In genomic region chr1:213987876-213988638, GRCh38 we compare ENCODE assay signal across 8 cellular contexts. TPM values are rescaled to one million over a fixed set of nuclear protein-coding genes. Genes with fewer than 3 reads are reported as not detected.
DNase-seq lines count a peak whose midpoint lies in the region; ATAC-seq and TF ChIP-seq lines count a peak whose summit lies in the region.

Gene PROX1 (plus strand): TSS chr1:213987973. CDS start chr1:213996536, 8,563 bp downstream.

- H3K4me3 ChIP-seq in CD4-positive, alpha-beta memory T cell (ENCODE audit: low read length in 2 of 2), result peak within 1 kb of the TSS; percentile 17 to 39
- peak within 1 kb of the TSS; percentile 45 to 70 (median 55) for H3K4me3 ChIP-seq in transverse colon

- H3K36me3 ChIP-seq in CD4-positive, alpha-beta memory T cell (ENCODE audit: insufficient read depth, low read length), result no peaks in the 10 kb centered on the region
- no peaks in the 10 kb centered on the region for H3K36me3 ChIP-seq in transverse colon

- no peaks in the 10 kb centered on the region for H3K9me3 ChIP-seq in CD4-positive, alpha-beta memory T cell (ENCODE audit: control insufficient read depth in 1 of 2, low read length in 2 of 2)
- H3K9me3 ChIP-seq in transverse colon, result no peaks in the 10 kb centered on the region

- TF ChIP-seq POLR2A in transverse colon (IDR thresholded peaks at IDR 0.05), result peak; percentile 69

- POLR2A ChIA-PET in CD4-positive, alpha-beta memory T cell (lab: Charles Lee; ENCODE audit: partially characterized antibody), result no interaction called here
- POLR2A ChIA-PET in naive thymus-derived CD8-positive, alpha-beta T cell (lab: Charles Lee), result no interaction called here

- peaks cover 63% of the 10 kb centered on the region for H3K27me3 ChIP-seq in CD4-positive, alpha-beta memory T cell (ENCODE audit: insufficient read depth, low read length)
- H3K27me3 ChIP-seq in foreskin keratinocyte (peaks cover 75% of the 10 kb centered on the region), transverse colon (peaks cover 85% of the 10 kb centered on the region)

- peak within 1 kb of the TSS; percentile 80 to 94 (median 90) for H3K4me3 Mint-ChIP-seq in CD4-positive, alpha-beta memory T cell
- H3K4me3 Mint-ChIP-seq in naive thymus-derived CD8-positive, alpha-beta T cell, result peak within 1 kb of the TSS; percentile 83 to 98 (median 90)

- peaks cover 0 to 23% (median 11%) of the 10 kb centered on the region in 8 donors for H3K9me3 Mint-ChIP-seq in CD4-positive, alpha-beta memory T cell
- peaks cover 0 to 27% (median 9%) of the 10 kb centered on the region in 9 donors for H3K9me3 Mint-ChIP-seq in naive thymus-derived CD8-positive, alpha-beta T cell

- H3K4me1 ChIP-seq in CD4-positive, alpha-beta memory T cell (ENCODE audit: insufficient read depth, low read length), result peaks cover 36% of the 10 kb centered on the region
- H3K4me1 ChIP-seq in foreskin keratinocyte, result no peaks in the 10 kb centered on the region
- H3K4me1 ChIP-seq in transverse colon, result peaks cover 12 to 38% (median 24%) of the 10 kb centered on the region in 4 donors

- TF ChIP-seq CTCF in foreskin keratinocyte (conservative IDR thresholded peaks at IDR 0.05), result peak; percentile 31
- TF ChIP-seq CTCF in transverse colon (IDR thresholded peaks at IDR 0.05), result no peak

- peaks cover 57 to 62% of the 10 kb centered on the region in 2 donors for H3K27me3 Mint-ChIP-seq in CD4-positive, alpha-beta memory T cell
- H3K27me3 Mint-ChIP-seq in naive thymus-derived CD8-positive, alpha-beta T cell, result peaks cover 64 to 97% (median 80%) of the 10 kb centered on the region in 5 donors

- in situ Hi-C loops in transverse colon (cut with MboI; ENCODE audit: low pct_ligation_motif_present in 1 of 4, low pct_unique_long_range_greater_than_20kb in 1 of 4, low sequenced_read_pairs in 3 of 4), result no loop called here

- H3K27ac ChIP-seq in CD4-positive, alpha-beta memory T cell (ENCODE audit: low read depth, low read length), result no peak within 1 kb of the TSS
- H3K27ac ChIP-seq in foreskin keratinocyte, result peak within 1 kb of the TSS; percentile 46
- peak within 1 kb of the TSS; percentile 84 to 89 (median 88) for H3K27ac ChIP-seq in transverse colon

- H3K4me1 Mint-ChIP-seq in CD4-positive, alpha-beta memory T cell, result peaks cover 24 to 43% (median 36%) of the 10 kb centered on the region in 4 donors
- peaks cover 36 to 48% (median 41%) of the 10 kb centered on the region in 4 donors for H3K4me1 Mint-ChIP-seq in naive thymus-derived CD8-positive, alpha-beta T cell

- ATAC-seq in GM19455 (IDR thresholded peaks at IDR 0.05; ENCODE audit: unreplicated experiment), result peak; percentile 60
- ATAC-seq in HG03565 (IDR thresholded peaks at IDR 0.05; ENCODE audit: unreplicated experiment), result peak; percentile 82
- peak; percentile 86 for ATAC-seq in foreskin keratinocyte
- peak; percentile 69 to 86 for ATAC-seq in naive thymus-derived CD8-positive, alpha-beta T cell

- H3K36me3 Mint-ChIP-seq in CD4-positive, alpha-beta memory T cell, result peaks cover 5% of the 10 kb centered on the region in 2 donors
- peaks cover 5 to 22% (median 22%) of the 10 kb centered on the region in 3 donors for H3K36me3 Mint-ChIP-seq in naive thymus-derived CD8-positive, alpha-beta T cell

- intact Hi-C loops in CD4-positive, alpha-beta memory T cell (cut with micrococcal nuclease), result loop anchor here (5.0 to 10.0 kb wide), 4 partner anchors 57 to 316 kb away; no protein-coding TSS in a partner anchor
- intact Hi-C loops in transverse colon (cut with DNase I; ENCODE audit: low total_unique reads), result no loop called here

- peak within 1 kb of the TSS; percentile 41 to 92 (median 76) for H3K27ac Mint-ChIP-seq in CD4-positive, alpha-beta memory T cell
- H3K27ac Mint-ChIP-seq in naive thymus-derived CD8-positive, alpha-beta T cell, result peak within 1 kb of the TSS in 8 of 10 donors; percentile 59 to 96 (median 78)

- CTCF ChIA-PET in CD4-positive, alpha-beta memory T cell (lab: Charles Lee; ENCODE audit: partially characterized antibody), result no interaction called here

- TF ChIP-seq EP300 in transverse colon (IDR thresholded peaks at IDR 0.05; ENCODE audit: low read depth), result no peak

- 0 to 3% methylated on average over 25 to 34 of the region's 34 CpGs for WGBS in transverse colon (ENCODE audit: low coverage in 1 of 2), 2 donors

- DNase-seq in CD4-positive, alpha-beta memory T cell, result peak; percentile 28 to 49 (median 40)
- DNase-seq in NCI-H82 (lab: John Stamatoyannopoulos, UW) (peak; percentile 99), foreskin keratinocyte (peak; percentile 66 to 81), transverse colon (peak; percentile 78)
- peak; percentile 44 for DNase-seq in activated naive CD4-positive, alpha-beta T cell treated with anti-CD3 and anti-CD28 coated beads, Interleukin-2, amount 50 U/mL, for 16 hours
- DNase-seq in naive thymus-derived CD8-positive, alpha-beta T cell, result peak in 6 of 10 donors; percentile 16 to 64 (median 36)

RNA-seq across cellular contexts. Expression of gene PROX1, which starts in this region (rescaled TPM):
- not detected for total RNA-seq in CD4-positive, alpha-beta memory T cell
- polyA plus RNA-seq in CD4-positive, alpha-beta memory T cell, result not detected
- total RNA-seq in foreskin keratinocyte, result 0.21 and 0.31 TPM in 2 replicates
- polyA plus RNA-seq in foreskin keratinocyte, result 0.02 TPM in 2 replicates
- not detected for total RNA-seq in naive thymus-derived CD8-positive, alpha-beta T cell
- not detected for polyA plus RNA-seq in naive thymus-derived CD8-positive, alpha-beta T cell
- total RNA-seq in transverse colon, result 10 to 100 TPM in 1 of 4 donors, 1 to 10 TPM in 3; 3.4 to 16.1 (median 8.0) TPM

Comparison
In these comparisons a context has a peak if more than half of its experiments do, and no peak if none do; other contexts are left out.
1. Peak in DNase-seq and H3K4me3 ChIP-seq in CD4-positive, alpha-beta memory T cell; RNA of the gene not detected or under 1 TPM.
2. Peak in DNase-seq, ATAC-seq and H3K27ac ChIP-seq in foreskin keratinocyte; RNA of the gene not detected or under 1 TPM.
3. Peak in DNase-seq and ATAC-seq in naive thymus-derived CD8-positive, alpha-beta T cell; RNA of the gene not detected or under 1 TPM.
4. DNase-seq: peak in every context shown above with its lines; median percentile 99 in NCI-H82; 78 in transverse colon; 74 in foreskin keratinocyte; 44 in activated naive CD4-positive, alpha-beta T cell treated with anti-CD3 and anti-CD28 coated beads, Interleukin-2, amount 50 U/mL, for 16 hours; 40 in CD4-positive, alpha-beta memory T cell; 36 in naive thymus-derived CD8-positive, alpha-beta T cell.